In the genomic region with DNA sequence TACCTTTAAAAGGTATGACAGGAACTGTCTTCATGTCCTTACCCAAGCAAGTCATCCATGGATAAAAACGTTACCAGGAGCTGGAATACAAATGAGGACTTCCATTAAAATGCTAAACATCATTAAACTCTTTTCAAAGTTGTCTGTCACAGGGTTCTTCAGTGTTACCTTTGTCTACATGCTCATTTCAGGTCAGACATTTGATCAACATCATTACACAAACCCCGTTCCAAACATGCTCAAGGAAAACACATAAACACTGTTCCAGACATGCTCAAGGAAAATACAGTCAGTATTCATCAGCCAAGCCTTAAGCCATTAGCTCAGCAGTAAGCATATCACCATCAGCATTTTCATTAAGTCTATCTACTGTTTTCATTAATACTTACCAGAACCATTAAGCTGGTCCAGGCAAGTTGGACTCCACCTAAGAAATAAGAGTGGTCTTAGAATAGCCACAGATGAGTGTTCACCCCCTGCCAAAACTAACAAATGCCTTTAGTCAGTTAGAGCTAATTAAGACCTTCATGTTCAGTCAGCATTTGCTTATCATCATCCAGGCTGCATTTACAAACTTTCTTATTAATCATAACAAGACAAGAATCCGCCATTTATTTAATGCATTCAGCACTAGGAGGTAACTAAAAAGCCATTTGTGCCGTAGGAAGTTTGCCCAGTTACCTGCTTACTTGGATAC, we compare ENCODE assay signal across 9 cellular contexts. TPM values are rescaled to one million over a fixed set of nuclear protein-coding genes. Genes with fewer than 3 reads are reported as not detected.
DNase-seq lines count a peak whose midpoint lies in the region; ATAC-seq, FAIRE-seq and TF ChIP-seq lines count a peak whose summit lies in the region.
"Had no signal": no experiment of that assay in that cellular context is flagged by ENCODE, and none has a peak within 500 bp of the region (broad histone marks: within the 10 kb centered on the region; RNA-seq: fewer than 3 reads in every experiment).

No MANE protein-coding gene starts in this region.

- peak overlapping the region; percentile 100 for H3K4me3 Mint-ChIP-seq in activated naive CD8-positive, alpha-beta T cell treated with anti-CD3 and anti-CD28 coated beads for 36 hours

- H3K4me1 Mint-ChIP-seq in activated naive CD8-positive, alpha-beta T cell treated with anti-CD3 and anti-CD28 coated beads for 36 hours = peaks cover 60% of the 10 kb centered on the region

- DNase-seq in AG04449 (ENCODE audit: low read depth, low spot score) (no peak), HCT116 (ENCODE audit: low read depth, low spot score) (no peak), kidney (no peak), KG1 (lab: John Stamatoyannopoulos, UW) (no peak), C1 segment of cervical spinal cord (lab: John Stamatoyannopoulos, UW) (no peak), D341Med (ENCODE audit: low spot score) (no peak), ureter (ENCODE audit: low spot score) (no peak)
- no peak for DNase-seq in activated naive CD8-positive, alpha-beta T cell treated with anti-CD3 and anti-CD28 coated beads for 36 hours
- DNase-seq: body of pancreas had no signal

- no peaks in the 10 kb centered on the region for H3K9me2 ChIP-seq in HCT116 (ENCODE audit: insufficient read depth)

- H2AFZ ChIP-seq in HCT116 (ENCODE audit: low read depth, low read length, poor library complexity, severe bottlenecking) = no peak overlapping the region

- RAD21 ChIA-PET in HCT116 (lab: Charles Lee; ENCODE audit: low non-redundant PET in 1 of 2, low total read pairs in 2 of 2, uncharacterized antibody in 2 of 2, unreplicated experiment in 2 of 2) = no interaction called here

- no peak for TF ChIP-seq POLR2A in HCT116 (IDR thresholded peaks at IDR 0.05; ENCODE audit: borderline replicate concordance, extremely low read depth, insufficient read depth, insufficient read length)

- H3K4me1 ChIP-seq in HCT116 (ENCODE audit: control insufficient read depth in 1 of 2, insufficient read depth in 2 of 2, low read length in 2 of 2) (peaks cover 11 to 43% of the 10 kb centered on the region in 2 experiments; a peak in 3 of 4 replicates), kidney (ENCODE audit: control insufficient read depth in 1 of 2, insufficient read depth in 1 of 2, low read depth in 1 of 2, low read length in 2 of 2) (peaks cover 14 to 22% of the 10 kb centered on the region in 2 donors)

- TF ChIP-seq RAD21 in HCT116 (IDR thresholded peaks at IDR 0.05; ENCODE audit: low read depth) = no peak

- H3K9me3 ChIP-seq in HCT116 (ENCODE audit: control insufficient read depth in 1 of 2, insufficient read depth in 1 of 2, low read depth in 1 of 2, low read length in 2 of 2) (no peaks in the 10 kb centered on the region), kidney (ENCODE audit: control insufficient read depth in 1 of 2, low read length in 2 of 2) (no peaks in the 10 kb centered on the region)
- H3K9me3 ChIP-seq: body of pancreas had no signal

- H3K27ac ChIP-seq in HCT116 (ENCODE audit: low read depth, low read length) (peak overlapping the region; percentile 91), kidney (ENCODE audit: low read depth in 2 of 2, low read length in 2 of 2) (no peak overlapping the region)

- no peaks in the 10 kb centered on the region for H3K9me3 Mint-ChIP-seq in activated naive CD8-positive, alpha-beta T cell treated with anti-CD3 and anti-CD28 coated beads for 36 hours

- TF ChIP-seq CTCF in AG04449 (IDR thresholded peaks at IDR 0.05; ENCODE audit: insufficient read depth, low read length, missing control alignments) (no peak), HCT116 (IDR thresholded peaks at IDR 0.05 in 2 of 3, conservative IDR thresholded peaks at IDR 0.05 in 1 of 3; ENCODE audit: borderline replicate concordance in 1 of 3, insufficient read depth in 1 of 3, low read depth in 2 of 3, low read length in 2 of 3) (no peak), kidney (IDR thresholded peaks at IDR 0.05; ENCODE audit: borderline replicate concordance, extremely low read depth, insufficient read depth) (no peak)

- BruUV-seq in HCT116 (replicated peaks; lab: Mats Ljungman, UMichigan) = no TSS peak

- no peak for FAIRE-seq in kidney (lab: Jason Lieb, UNC)

- H3K9ac ChIP-seq in HCT116 (ENCODE audit: low read length) = peak overlapping the region; percentile 94
- H3K9ac ChIP-seq in kidney (ENCODE audit: low read length in 2 of 2) = peak overlapping the region in 1 of 2 donors; percentile 17

- peaks cover 38% of the 10 kb centered on the region for H3K79me2 ChIP-seq in HCT116 (ENCODE audit: insufficient read depth, low read length)

- peaks cover 39% of the 10 kb centered on the region; the same call in 1 of the 2 replicates for H4K20me1 ChIP-seq in HCT116 (ENCODE audit: insufficient read depth)

- H3K36me3 ChIP-seq in HCT116 (ENCODE audit: control insufficient read depth in 1 of 2, insufficient read depth in 2 of 2, low read length in 2 of 2) = peaks cover 33 to 43% of the 10 kb centered on the region in 2 experiments
- peaks cover 27 to 43% of the 10 kb centered on the region in 2 donors for H3K36me3 ChIP-seq in kidney (ENCODE audit: control insufficient read depth in 1 of 2, insufficient read depth in 2 of 2, low read length in 2 of 2)

- intact Hi-C loops in HCT116 (cut with micrococcal nuclease) = loop anchor here (10.0 kb wide), 1 partner anchor 349 kb away; no protein-coding TSS in a partner anchor
- intact Hi-C loops in kidney (cut with DNase I) = no loop called here

- CTCF ChIA-PET in AG04449 (lab: Yijun Ruan, JAX) = interaction anchor here (1.3 to 2.5 kb wide), 4 partner anchors 9 to 446 kb away, joined by 3 to 6 read pairs (median 4); no protein-coding TSS in a partner anchor
- CTCF ChIA-PET in HCT116 (lab: Charles Lee) = no interaction called here

- H3K4me2 ChIP-seq in HCT116 (ENCODE audit: low read length) = peak overlapping the region; percentile 85

- H3K4me3 ChIP-seq in AG04449 (ENCODE audit: low read depth, low read length) (peak overlapping the region; percentile 88), HCT116 (replicated peaks in 1 of 2; ENCODE audit: low read depth in 1 of 2, low read length in 2 of 2) (peak overlapping the region; percentile 69 to 94), kidney (ENCODE audit: low read length in 2 of 2) (peak overlapping the region; percentile 32 to 99)

- H3K27me3 ChIP-seq in HCT116 (ENCODE audit: insufficient read depth, low read length) = no peaks in the 10 kb centered on the region
- H3K27me3 ChIP-seq: body of pancreas had no signal

- H3K27ac Mint-ChIP-seq in activated naive CD8-positive, alpha-beta T cell treated with anti-CD3 and anti-CD28 coated beads for 36 hours = peak overlapping the region; percentile 96

- no peak for ATAC-seq in HCT116
- ATAC-seq: body of pancreas had no signal

- POLR2A ChIA-PET in AG04449 (lab: Yijun Ruan, JAX) (interaction anchor here (0.6 to 1.2 kb wide), 2 partner anchors 9 to 40 kb away, joined by 3 to 6 read pairs; no protein-coding TSS in a partner anchor), HCT116 (lab: Charles Lee) (interaction anchor here (1.3 to 2.2 kb wide), 3 partner anchors 14 to 107 kb away, joined by 3 to 5 read pairs (median 3); partner anchors contain the start of gene CENPL)

- peaks cover 66% of the 10 kb centered on the region for H3K36me3 Mint-ChIP-seq in activated naive CD8-positive, alpha-beta T cell treated with anti-CD3 and anti-CD28 coated beads for 36 hours

- H3K27me3 Mint-ChIP-seq in activated naive CD8-positive, alpha-beta T cell treated with anti-CD3 and anti-CD28 coated beads for 36 hours = peaks cover 45% of the 10 kb centered on the region

TF ChIP-seq in HCT116, 20 proteins besides CTCF, POLR2A, EP300 and RAD21 (continues in another document):
- TF ChIP-seq ZFX (IDR thresholded peaks at IDR 0.05) = no peak
- no peak for TF ChIP-seq SRF (IDR thresholded peaks at IDR 0.05; ENCODE audit: low read depth)
- 0 out of 2 replicates have a peak, but pooled peaks have one; percentile 15 for TF ChIP-seq SP1 (IDR thresholded peaks at IDR 0.05; ENCODE audit: low read depth)
- no peak for TF ChIP-seq EGR1 (IDR thresholded peaks at IDR 0.05; ENCODE audit: low read depth)
- no peak for TF ChIP-seq JUND (IDR thresholded peaks at IDR 0.05)
- no peak for TF ChIP-seq TCF7L2 (IDR thresholded peaks at IDR 0.05; ENCODE audit: borderline replicate concordance, extremely low read depth, insufficient read depth, insufficient read length)
- TF ChIP-seq POLR2AphosphoS5 (IDR thresholded peaks at IDR 0.05; ENCODE audit: low read depth, low read length) = peak; percentile 57
- no peak for TF ChIP-seq MAX (IDR thresholded peaks at IDR 0.05)
- TF ChIP-seq ZNF274 (IDR thresholded peaks at IDR 0.05; ENCODE audit: low read depth, low read length) = no peak
- TF ChIP-seq SIN3A (IDR thresholded peaks at IDR 0.05; ENCODE audit: low read depth) = no peak

RNA-seq across cellular contexts. Expression of gene GAS5, which starts 2.2 kb away (rescaled TPM):
- total RNA-seq in HCT116 (2021; ENCODE audit: unreplicated experiment) = 798 TPM
- polyA plus RNA-seq in HCT116 (2012) = 1,128 and 1,575 TPM in 2 replicates
- total RNA-seq in activated naive CD8-positive, alpha-beta T cell treated with anti-CD3 and anti-CD28 coated beads for 36 hours = 1,000 to 10,000 TPM; 1,009 to 1,039 TPM
- 275 TPM for total RNA-seq in kidney
- polyA plus RNA-seq in kidney (ENCODE audit: insufficient read depth, low read depth, low replicate concordance) = 239 TPM
- total RNA-seq in ureter = 543 TPM

RNA-seq across cellular contexts. Expression of gene ZBTB37, which starts 2.6 kb away (rescaled TPM):
- total RNA-seq in HCT116 (2021; ENCODE audit: unreplicated experiment) = 9.5 TPM
- polyA plus RNA-seq in HCT116 (2012) = 1.2 and 1.5 TPM in 2 replicates
- 1 to 10 TPM; 7.3 to 8.0 TPM for total RNA-seq in activated naive CD8-positive, alpha-beta T cell treated with anti-CD3 and anti-CD28 coated beads for 36 hours
- total RNA-seq in kidney = 19.1 TPM
- 1.0 TPM for polyA plus RNA-seq in kidney (ENCODE audit: insufficient read depth, low read depth, low replicate concordance)
- 20.4 TPM for total RNA-seq in ureter

RNA-seq across cellular contexts. Expression of gene CENPL, which starts 40.9 kb away (rescaled TPM):
- 20.3 TPM for total RNA-seq in HCT116 (2021; ENCODE audit: unreplicated experiment)
- 5.6 and 9.4 TPM in 2 replicates for polyA plus RNA-seq in HCT116 (2012)
- total RNA-seq in activated naive CD8-positive, alpha-beta T cell treated with anti-CD3 and anti-CD28 coated beads for 36 hours = 10 to 100 TPM; 30.7 to 34.2 TPM
- total RNA-seq in kidney = 3.7 TPM
- polyA plus RNA-seq in kidney (ENCODE audit: insufficient read depth, low read depth, low replicate concordance) = 0.71 TPM
- total RNA-seq in ureter = 4.2 TPM

RNA-seq across cellular contexts. Expression of gene DARS2, which starts 41.1 kb away (rescaled TPM):
- total RNA-seq in HCT116 (2021; ENCODE audit: unreplicated experiment) (25.6 TPM), kidney (19.6 TPM), ureter (17.5 TPM)
- polyA plus RNA-seq in HCT116 (2012) = 7.7 and 11.3 TPM in 2 replicates
- 10 to 100 TPM; 47.0 to 48.1 TPM for total RNA-seq in activated naive CD8-positive, alpha-beta T cell treated with anti-CD3 and anti-CD28 coated beads for 36 hours
- 14.2 TPM for polyA plus RNA-seq in kidney (ENCODE audit: insufficient read depth, low read depth, low replicate concordance)

RNA-seq across cellular contexts. Expression of gene SERPINC1, which starts 51.5 kb away (rescaled TPM):
- 0.61 TPM for total RNA-seq in HCT116 (2021; ENCODE audit: unreplicated experiment)
- polyA plus RNA-seq in HCT116 (2012) = 0.05 TPM in 2 replicates
- not detected for total RNA-seq in activated naive CD8-positive, alpha-beta T cell treated with anti-CD3 and anti-CD28 coated beads for 36 hours
- 0.41 TPM for total RNA-seq in kidney
- 0.82 TPM for polyA plus RNA-seq in kidney (ENCODE audit: insufficient read depth, low read depth, low replicate concordance)
- total RNA-seq in ureter = 0.44 TPM
- total RNA-seq: body of pancreas had no signal
